8 cellular contexts compared by ENCODE assay signal in genomic region chr11:86115542-86116385, GRCh38. TPM values are rescaled to one million over a fixed set of nuclear protein-coding genes. Genes with fewer than 3 reads are reported as not detected.
A peak's percentile ranks its signal among the peaks of the same experiment; 100 is the strongest.
DNase-seq lines count a peak whose midpoint lies in the region; ATAC-seq and TF ChIP-seq lines count a peak whose summit lies in the region.

No MANE protein-coding gene starts in this region.

- no peak for TF ChIP-seq POLR2A in erythroblast (IDR thresholded peaks at IDR 0.05; ENCODE audit: low read length)

- peak; percentile 9 for TF ChIP-seq CTCF in cardiac fibroblast (IDR thresholded peaks at IDR 0.05; ENCODE audit: low read depth, low read length)

- ATAC-seq in GM19452 (IDR thresholded peaks at IDR 0.05; ENCODE audit: unreplicated experiment) (peak; percentile 32), HG03439 (IDR thresholded peaks at IDR 0.05; ENCODE audit: unreplicated experiment) (peak; percentile 44)

- H3K4me3 ChIP-seq in cardiac fibroblast (replicated peaks in 1 of 2; ENCODE audit: low read depth in 2 of 2, low read length in 2 of 2): no peak overlapping the region

- DNase-seq in AG08396 (ENCODE audit: low spot score) (peak; percentile 20), cardiac fibroblast (ENCODE audit: low read depth in 2 of 2) (peak in 1 of 2 donors; percentile 47), DMS53 treated with DMSO at 0.1 percent for 48 hours (lab: John Stamatoyannopoulos, UW; ENCODE audit: unreplicated experiment) (no peak), Kasumi-1 (lab: John Stamatoyannopoulos, UW) (no peak), erythroblast (lab: John Stamatoyannopoulos, UW) (no peak), occipital lobe (lab: John Stamatoyannopoulos, UW) (no peak)

RNA-seq across cellular contexts. Expression of gene PICALM, which starts 46.9 kb away (rescaled TPM):
- 1,141 TPM for total RNA-seq in occipital lobe
